Comparison of ENCODE assay signal across 20 cellular contexts in genomic region chr6:170210026-170210390, GRCh38.
DNase-seq lines count a peak whose midpoint lies in the region; ATAC-seq, FAIRE-seq and TF ChIP-seq lines count a peak whose summit lies in the region.
"Had no signal": no experiment of that assay in that cellular context is flagged by ENCODE, and none has a peak within 500 bp of the region (broad histone marks: within the 10 kb centered on the region; RNA-seq: fewer than 3 reads in every experiment).

No MANE protein-coding gene starts in this region.

- no peak for TF ChIP-seq POLR2A in GM12878 (IDR thresholded peaks at IDR 0.05; ENCODE audit: low read depth, low read length)

- H3K4me1 Mint-ChIP-seq in endothelial cell (ENCODE audit: unreplicated experiment) = no peaks in the 10 kb centered on the region

- FAIRE-seq in GM12878 (lab: Jason Lieb, UNC) = no peak
- FAIRE-seq: H54, keratinocyte had no signal

- no peak overlapping the region for H2AFZ ChIP-seq in GM12878 (ENCODE audit: control insufficient read depth, low read depth, low read length)

- H4K20me1 ChIP-seq in GM12878 (ENCODE audit: control insufficient read depth, insufficient read depth) = no peaks in the 10 kb centered on the region

- no peak overlapping the region for H3K4me2 ChIP-seq in GM12878 (ENCODE audit: control insufficient read depth, insufficient read depth)

- ATAC-seq in GM18868 (IDR thresholded peaks at IDR 0.05; ENCODE audit: unreplicated experiment) (peak; percentile 70), GM12878 (peak; percentile 49), sciatic nerve (no peak), HG03280 (IDR thresholded peaks at IDR 0.05; ENCODE audit: unreplicated experiment) (no peak)

- no TSS peak for BruUV-seq in GM12878 (replicated peaks; lab: Mats Ljungman, UMichigan)

- no peaks in the 10 kb centered on the region for H3K79me2 ChIP-seq in GM12878 (ENCODE audit: control insufficient read depth, insufficient read depth, low read length)

- SMC1A ChIA-PET in GM12878 (lab: Charles Lee; ENCODE audit: uncharacterized antibody, unreplicated experiment) = interaction anchor here (0.6 kb wide), 1 partner anchor 306 kb away, joined by 4 read pairs; no protein-coding TSS in a partner anchor

- 45% methylated on average over 20 of the region's 20 CpGs for WGBS in GM12878 (ENCODE audit: insufficient coverage, insufficient replicate concordance, low lambda C conversion rate, missing lambda C conversion rate)

- CTCF ChIA-PET in GM12878 (lab: Yijun Ruan, JAX) = no interaction called here

- RAD21 ChIA-PET in GM12878 (lab: Charles Lee; ENCODE audit: unreplicated experiment) = no interaction called here

- no peaks in the 10 kb centered on the region for H3K9me3 Mint-ChIP-seq in endothelial cell (ENCODE audit: unreplicated experiment)

- no peak for TF ChIP-seq RAD21 in GM12878 (IDR thresholded peaks at IDR 0.05; ENCODE audit: insufficient read depth, low read depth, low read length)

- no peaks in the 10 kb centered on the region for H3K4me1 ChIP-seq in GM12878 (ENCODE audit: control insufficient read depth, insufficient read depth, low read length)

- intact Hi-C loops in GM12878 (cut with micrococcal nuclease; ENCODE audit: unreplicated experiment) (no loop called here), sciatic nerve (cut with DNase I) (no loop called here)

- POLR2A ChIA-PET in GM12878 (lab: Charles Lee) = no interaction called here

- no peak overlapping the region for H3K4me3 ChIP-seq in GM12878

- no peak overlapping the region for H3K9ac ChIP-seq in GM12878 (ENCODE audit: control insufficient read depth, insufficient read depth, low read length)

- no peaks in the 10 kb centered on the region for H3K27me3 ChIP-seq in GM12878 (replicated peaks in 1 of 2; ENCODE audit: control insufficient read depth in 2 of 2, insufficient read depth in 2 of 2, low read length in 1 of 2)
- H3K27me3 ChIP-seq: brain microvascular endothelial cell had no signal

- TF ChIP-seq CTCF in GM12878 (IDR thresholded peaks at IDR 0.05 in 2 of 3, conservative IDR thresholded peaks at IDR 0.05 in 1 of 3; ENCODE audit: control insufficient read depth in 2 of 3, extremely low read depth in 1 of 3, insufficient read depth in 1 of 3, low read depth in 3 of 3, low read length in 3 of 3) = no peak
- TF ChIP-seq CTCF in endothelial cell (IDR thresholded peaks at IDR 0.05; ENCODE audit: unreplicated experiment) = no peak

- H3K9me3 ChIP-seq in GM12878 (replicated peaks; ENCODE audit: control insufficient read depth, insufficient read depth, low read length) = no peaks in the 10 kb centered on the region; the same call in 2 of the 3 replicates

- H3K36me3 ChIP-seq in GM12878 (ENCODE audit: control insufficient read depth in 2 of 2, insufficient read depth in 2 of 2, low read length in 1 of 2) = no peaks in the 10 kb centered on the region
- H3K36me3 ChIP-seq: brain microvascular endothelial cell, WERI-Rb-1 had no signal

- H3K36me3 Mint-ChIP-seq in endothelial cell (ENCODE audit: low read depth, unreplicated experiment) = peaks cover 13% of the 10 kb centered on the region
- H3K36me3 Mint-ChIP-seq: activated naive CD8-positive, alpha-beta T cell; naive B cell had no signal

- no peak for TF ChIP-seq EP300 in GM12878 (IDR thresholded peaks at IDR 0.05; ENCODE audit: borderline replicate concordance in 1 of 2, control insufficient read depth in 1 of 2, low read depth in 2 of 2, low read length in 2 of 2)

- DNase-seq in activated CD8-positive, alpha-beta memory T cell treated with anti-CD3 and anti-CD28 coated beads for 24 hours = peak; percentile 53
- no peak for DNase-seq in activated CD8-positive, alpha-beta memory T cell treated with anti-CD3 and anti-CD28 coated beads, Interleukin-2, amount 50 U/mL, for 48 hours
- DNase-seq in GM12878 (ENCODE audit: low read depth, low spot score) (no peak), sciatic nerve (ENCODE audit: low spot score) (peak; percentile 37), anterior cingulate cortex (lab: John Stamatoyannopoulos, UW) (no peak), endothelial cell (ENCODE audit: low spot score) (no peak)
- DNase-seq: brain microvascular endothelial cell; C1 segment of cervical spinal cord; naive B cell; NCI-H1417 treated with DMSO at 0.1 percent for 48 hours; NCI-H2171; NCI-H774; stimulated activated CD4-positive, alpha-beta T cell treated with anti-CD3 and anti-CD28 coated beads, Interleukin-2, amount 100 ng/mL, for 48 hours; WERI-Rb-1 had no signal

- H3K27me3 Mint-ChIP-seq in endothelial cell (ENCODE audit: unreplicated experiment) = peaks cover 15% of the 10 kb centered on the region
- H3K27me3 Mint-ChIP-seq: naive B cell had no signal

- H3K4me3 Mint-ChIP-seq in endothelial cell (ENCODE audit: unreplicated experiment) = no peak overlapping the region
- H3K4me3 Mint-ChIP-seq: activated naive CD8-positive, alpha-beta T cell; dendritic cell treated with granulocyte-macrophage colony-stimulating factor and Interleukin-4, amounts not matched to agents 40 ng/mL and 50 ng/mL, for 4 days; naive B cell had no signal

- in situ Hi-C loops in GM12878 (cut with MboI) = no loop called here

- H3K27ac ChIP-seq in GM12878 (ENCODE audit: control insufficient read depth, insufficient read depth) = no peak overlapping the region
- H3K27ac ChIP-seq: brain microvascular endothelial cell, WERI-Rb-1 had no signal

- H3K27ac Mint-ChIP-seq in endothelial cell (ENCODE audit: unreplicated experiment) = no peak overlapping the region
- H3K27ac Mint-ChIP-seq: activated naive CD8-positive, alpha-beta T cell; dendritic cell treated with granulocyte-macrophage colony-stimulating factor and Interleukin-4, amounts not matched to agents 40 ng/mL and 50 ng/mL, for 4 days had no signal

TF ChIP-seq in GM12878, 131 proteins besides CTCF, POLR2A, EP300 and RAD21:
- TF ChIP-seq STAT1 (conservative IDR thresholded peaks at IDR 0.05) (no peak), ZNF217 (IDR thresholded peaks at IDR 0.05) (no peak)
TF ChIP-seq in GM12878: peak in this region for 0.

Comparison
In these comparisons a context has a peak if more than half of its experiments do, and no peak if none do; other contexts are left out.
1. DNase-seq: peak in activated CD8-positive, alpha-beta memory T cell treated with anti-CD3 and anti-CD28 coated beads for 24 hours (single experiment) and sciatic nerve (single experiment); none in activated CD8-positive, alpha-beta memory T cell treated with anti-CD3 and anti-CD28 coated beads, Interleukin-2, amount 50 U/mL, for 48 hours (single experiment), GM12878 (single experiment), anterior cingulate cortex (0 of 58) and endothelial cell (single experiment).
2. ATAC-seq: peak in GM18868 (single experiment) and GM12878 (single experiment); none in sciatic nerve (single experiment) and HG03280 (single experiment).